2 cellular contexts compared by ENCODE assay signal in genomic region chr3:174538116-174538515, GRCh38.
A peak's percentile ranks its signal among the peaks of the same experiment; 100 is the strongest.
TF ChIP-seq lines count a peak whose summit lies in the region.

No MANE protein-coding gene starts in this region.

TF ChIP-seq in GM23338, 12 proteins besides CTCF, POLR2A, EP300 and RAD21:
- TF ChIP-seq EZH2 (IDR thresholded peaks at IDR 0.05; ENCODE audit: low read depth, unreplicated experiment) (no peak), JUNB (IDR thresholded peaks at IDR 0.05; ENCODE audit: unreplicated experiment) (no peak)

TF ChIP-seq in H1, 55 proteins besides CTCF, POLR2A, EP300 and RAD21 (continued from another document):
- TF ChIP-seq CHD7 (IDR thresholded peaks at IDR 0.05; ENCODE audit: insufficient replicate concordance, low read length) = peak; percentile 40
- no peak for TF ChIP-seq JUN (IDR thresholded peaks at IDR 0.05; ENCODE audit: low read depth, low read length)
